ENCODE assay signal across 1 cellular context in the genomic region with DNA sequence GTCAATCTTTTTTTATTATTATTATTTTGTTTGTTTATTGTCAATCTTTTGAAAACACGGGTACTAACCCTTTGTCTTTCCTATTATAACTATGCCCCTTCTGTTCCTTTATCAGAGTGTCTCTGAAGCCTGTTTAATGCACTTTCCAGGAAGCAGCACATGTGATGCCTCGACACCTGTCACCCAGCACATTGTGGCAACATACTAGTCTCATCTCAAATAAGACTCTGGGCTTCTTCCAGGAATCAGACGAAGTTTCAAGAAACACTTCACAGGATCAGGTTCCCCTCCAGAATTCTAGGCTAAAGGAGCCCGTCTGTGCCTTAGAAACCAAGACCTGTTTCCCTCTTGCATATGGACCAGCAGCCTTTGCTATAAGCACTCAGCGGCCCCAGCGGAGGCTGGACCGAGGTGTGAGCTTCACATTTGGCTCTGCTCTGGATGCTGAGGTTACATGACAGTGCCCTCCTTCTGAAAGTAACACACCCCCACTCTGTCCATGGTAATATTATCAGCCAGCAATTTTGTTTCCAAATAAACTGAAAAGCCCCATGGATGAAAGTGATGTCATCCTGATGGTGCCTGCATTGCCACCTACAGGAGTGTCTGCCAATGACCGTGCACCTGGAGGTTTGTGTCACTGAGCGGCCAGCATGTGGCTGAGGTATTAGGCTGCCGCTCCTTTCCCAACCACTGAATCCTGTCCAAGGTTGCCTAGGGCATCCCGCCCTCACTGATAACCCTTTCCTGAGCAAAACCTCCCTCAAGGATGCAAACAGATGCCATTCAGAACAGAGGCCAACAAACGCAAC.
A peak's percentile ranks its signal among the peaks of the same experiment; 100 is the strongest.
TF ChIP-seq lines count a peak whose summit lies in the region.

No MANE protein-coding gene starts in this region.

TF ChIP-seq in H1, 55 proteins besides CTCF, POLR2A, EP300 and RAD21 (continued from another document):
- TF ChIP-seq, protein P1, sequence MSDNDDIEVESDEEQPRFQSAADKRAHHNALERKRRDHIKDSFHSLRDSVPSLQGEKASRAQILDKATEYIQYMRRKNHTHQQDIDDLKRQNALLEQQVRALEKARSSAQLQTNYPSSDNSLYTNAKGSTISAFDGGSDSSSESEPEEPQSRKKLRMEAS (IDR thresholded peaks at IDR 0.05), result peak; percentile 64
- TF ChIP-seq CREB1 (IDR thresholded peaks at IDR 0.05) (peak; percentile 51), TEAD4 (IDR thresholded peaks at IDR 0.05; ENCODE audit: low read depth, low read length) (no peak), JUND (IDR thresholded peaks at IDR 0.05; ENCODE audit: low read length) (peak; percentile 71; the same call in 1 of the 2 replicates), SP1 (IDR thresholded peaks at IDR 0.05; ENCODE audit: low read depth, low read length) (no peak)
- TF ChIP-seq, protein P2, sequence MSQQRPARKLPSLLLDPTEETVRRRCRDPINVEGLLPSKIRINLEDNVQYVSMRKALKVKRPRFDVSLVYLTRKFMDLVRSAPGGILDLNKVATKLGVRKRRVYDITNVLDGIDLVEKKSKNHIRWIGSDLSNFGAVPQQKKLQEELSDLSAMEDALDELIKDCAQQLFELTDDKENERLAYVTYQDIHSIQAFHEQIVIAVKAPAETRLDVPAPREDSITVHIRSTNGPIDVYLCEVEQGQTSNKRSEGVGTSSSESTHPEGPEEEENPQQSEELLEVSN (IDR thresholded peaks at IDR 0.05), result peak; percentile 56; the same call in 1 of the 2 replicates
